In the genomic region with DNA sequence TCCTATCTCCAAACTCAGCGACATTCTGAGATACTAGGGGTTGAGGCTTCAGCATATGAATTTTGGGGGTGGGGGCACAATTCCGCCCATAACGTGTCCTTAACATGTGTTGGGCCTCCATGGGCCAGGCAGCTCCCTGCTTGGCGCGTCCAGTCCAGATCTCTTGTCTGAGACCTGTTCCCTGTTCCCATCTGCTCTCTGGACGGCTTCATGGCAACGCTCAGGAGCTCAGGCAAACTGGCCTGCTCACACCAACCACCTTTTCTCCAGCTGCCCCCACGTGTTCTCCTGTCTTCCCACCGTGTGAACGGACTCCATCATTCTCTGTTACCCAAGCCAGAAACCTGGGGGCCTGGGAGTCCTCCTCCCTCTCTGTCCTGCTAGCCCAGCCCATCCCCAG, we compare ENCODE assay signal across 23 cellular contexts. TPM values are rescaled to one million over a fixed set of nuclear protein-coding genes. Genes with fewer than 3 reads are reported as not detected.
"Had no signal": no experiment of that assay in that cellular context is flagged by ENCODE, and none has a peak within 500 bp of the region (broad histone marks: within the 10 kb centered on the region; RNA-seq: fewer than 3 reads in every experiment).

No MANE protein-coding gene starts in this region.

- H3K36me3 ChIP-seq: SJSA1 had no signal

- H3K9ac ChIP-seq: KMS-11 had no signal

- H3K27ac ChIP-seq: KMS-11, SJSA1, SK-N-MC had no signal

- H3K4me3 Mint-ChIP-seq: IgD-negative memory B cell had no signal

- ATAC-seq: K562 had no signal

- H3K4me3 ChIP-seq: K562, SJSA1, SK-N-MC had no signal

- H3K9me3 ChIP-seq: SJSA1 had no signal

- DNase-seq: Kasumi-1, MM.1S, NCI-H1092 treated with DMSO at 0.1 percent for 48 hours, NCI-H1436, NCI-H187, NCI-H2029, NCI-H2081 treated with DMSO at 0.1 percent for 48 hours, NCI-H2171, NCI-H226, NCI-H446, NCI-H510A, NCI-H524 treated with DMSO at 0.1 percent for 48 hours, NCI-H69, NCI-H774, Right ventricle myocardium superior, RPMI8226, SIG-M5 had no signal

- H3K27me3 ChIP-seq: SJSA1 had no signal

- H3K4me2 ChIP-seq: KMS-11 had no signal

RNA-seq across cellular contexts. Expression of gene ACKR3, which starts 36.4 kb away (rescaled TPM):
- total RNA-seq: HT1080 had no signal
- polyA plus RNA-seq: K562 had no signal
